ENCODE assay signal across 23 cellular contexts in genomic region chr19:35329323-35329722, GRCh38. TPM values are rescaled to one million over a fixed set of nuclear protein-coding genes. Genes with fewer than 3 reads are reported as not detected.
DNase-seq lines count a peak whose midpoint lies in the region; ATAC-seq, FAIRE-seq and TF ChIP-seq lines count a peak whose summit lies in the region.
"Had no signal": no experiment of that assay in that cellular context is flagged by ENCODE, and none has a peak within 500 bp of the region (broad histone marks: within the 10 kb centered on the region; RNA-seq: fewer than 3 reads in every experiment).

No MANE protein-coding gene starts in this region.

- peaks cover 0 to 4% of the 10 kb centered on the region in 2 experiments; a peak in 1 of 4 replicates for H3K36me3 ChIP-seq in GM12878 (ENCODE audit: control insufficient read depth in 2 of 2, insufficient read depth in 2 of 2, low read length in 1 of 2)
- H3K36me3 ChIP-seq: gastroesophageal sphincter had no signal

- ATAC-seq in A549 (peak; percentile 16 to 17; a peak in 3 of 6 replicates), HG03432 (IDR thresholded peaks at IDR 0.05; ENCODE audit: unreplicated experiment) (peak; percentile 11), GM12878 (peak; percentile 6)
- ATAC-seq: gastroesophageal sphincter, PC-3 had no signal

- H3K4me1 Mint-ChIP-seq in osteocyte (ENCODE audit: unreplicated experiment) = no peaks in the 10 kb centered on the region
- H3K4me1 Mint-ChIP-seq: central memory CD8-positive, alpha-beta T cell had no signal

- TF ChIP-seq RAD21 in A549 (conservative IDR thresholded peaks at IDR 0.05 in 1 of 2, IDR thresholded peaks at IDR 0.05 in 1 of 2) (no peak), GM12878 (IDR thresholded peaks at IDR 0.05; ENCODE audit: insufficient read depth, low read depth, low read length) (no peak)

- 12% methylated on average over 4 of the region's 4 CpGs for WGBS in A549 (ENCODE audit: missing lambda C conversion rate)
- 1% methylated on average over 4 of the region's 4 CpGs for WGBS in GM12878 (ENCODE audit: insufficient coverage, insufficient replicate concordance, low lambda C conversion rate, missing lambda C conversion rate)

- no peak for FAIRE-seq in A549 (lab: Jason Lieb, UNC)
- no peak for FAIRE-seq in GM12878 (lab: Jason Lieb, UNC)
- FAIRE-seq: H1 had no signal

- H3K27me3 ChIP-seq in GM12878 (replicated peaks in 1 of 2; ENCODE audit: control insufficient read depth in 2 of 2, insufficient read depth in 2 of 2, low read length in 1 of 2) = no peaks in the 10 kb centered on the region

- H3K4me1 ChIP-seq in A549 (no peaks in the 10 kb centered on the region), GM12878 (ENCODE audit: control insufficient read depth, insufficient read depth, low read length) (peaks cover 34% of the 10 kb centered on the region)
- H3K4me1 ChIP-seq: gastroesophageal sphincter had no signal

- no peaks in the 10 kb centered on the region for H4K20me1 ChIP-seq in GM12878 (ENCODE audit: control insufficient read depth, insufficient read depth)

- TF ChIP-seq CTCF in A549 (IDR thresholded peaks at IDR 0.05) = no peak
- TF ChIP-seq CTCF in GM12865 (IDR thresholded peaks at IDR 0.05; ENCODE audit: insufficient read depth, low read depth, low read length, missing control alignments) = no peak
- TF ChIP-seq CTCF in GM12878 (IDR thresholded peaks at IDR 0.05 in 2 of 3, conservative IDR thresholded peaks at IDR 0.05 in 1 of 3; ENCODE audit: control insufficient read depth in 2 of 3, extremely low read depth in 1 of 3, insufficient read depth in 1 of 3, low read depth in 3 of 3, low read length in 3 of 3) = no peak
- no peak for TF ChIP-seq CTCF in osteocyte (IDR thresholded peaks at IDR 0.05)

- DNase-seq in A549 (ENCODE audit: low read depth in 1 of 2, low spot score in 1 of 2) (no peak), GM12865 (ENCODE audit: low read depth) (no peak), GM12878 (ENCODE audit: low read depth, low spot score) (no peak), NCI-H146 (lab: John Stamatoyannopoulos, UW) (no peak), NOMO-1 treated with DMSO at 0.1 percent for 48 hours (lab: John Stamatoyannopoulos, UW; ENCODE audit: unreplicated experiment) (no peak), osteocyte (ENCODE audit: extremely low spot score, unreplicated experiment) (no peak), NCI-H1694 treated with DMSO at 0.1 percent for 48 hours (lab: John Stamatoyannopoulos, UW) (no peak)
- DNase-seq: activated CD4-positive, CD25-positive, alpha-beta regulatory T cell treated with anti-CD3 and anti-CD28 coated beads, Interleukin-2, amount 50 U/mL, for 72 hours; CD8-positive, alpha-beta memory T cell; DND-41; NCI-H1092; NCI-H69; PC-3; stimulated activated CD4-positive, alpha-beta T cell treated with anti-CD3 and anti-CD28 coated beads, Interleukin-12 subunit alpha, Interleukin-12 subunit beta, amount 100 ng/mL, for 4 hours; T-helper 9 cell; trophoblast cell had no signal

- RAD21 ChIA-PET in GM12878 (lab: Charles Lee; ENCODE audit: unreplicated experiment) = interaction anchor here (1.3 to 9.4 kb wide), 4 partner anchors 9 to 33 kb away, joined by 3 to 127 read pairs (median 29); partner anchors contain the start of gene FFAR1

- TF ChIP-seq POLR2A in A549 (IDR thresholded peaks at IDR 0.05; ENCODE audit: low read length) (no peak), GM12878 (IDR thresholded peaks at IDR 0.05; ENCODE audit: low read depth, low read length) (peak; percentile 72)

- TSS peak; percentile 76 for BruUV-seq in GM12878 (replicated peaks; lab: Mats Ljungman, UMichigan)

- TF ChIP-seq EP300 in A549 (IDR thresholded peaks at IDR 0.05) (no peak), GM12878 (IDR thresholded peaks at IDR 0.05; ENCODE audit: borderline replicate concordance in 1 of 2, control insufficient read depth in 1 of 2, low read depth in 2 of 2, low read length in 2 of 2) (no peak)

- H3K9ac ChIP-seq in GM12878 (ENCODE audit: control insufficient read depth, insufficient read depth, low read length) = peak overlapping the region; percentile 82
- H3K9ac ChIP-seq: KMS-11 had no signal

- no peak overlapping the region for H2AFZ ChIP-seq in GM12878 (ENCODE audit: control insufficient read depth, low read depth, low read length)

- peaks cover 51% of the 10 kb centered on the region for H3K79me2 ChIP-seq in GM12878 (ENCODE audit: control insufficient read depth, insufficient read depth, low read length)

- H3K27me3 Mint-ChIP-seq in osteocyte (ENCODE audit: unreplicated experiment) = peaks cover 31% of the 10 kb centered on the region

- SMC1A ChIA-PET in GM12878 (lab: Charles Lee; ENCODE audit: uncharacterized antibody, unreplicated experiment) = interaction anchor here (1.0 to 9.8 kb wide), 8 partner anchors 10 to 137 kb away, joined by 3 to 152 read pairs (median 5); partner anchors contain the start of gene FFAR1

- intact Hi-C loops in GM12878 (cut with micrococcal nuclease; ENCODE audit: unreplicated experiment) = no loop called here

- no peak overlapping the region for H3K27ac Mint-ChIP-seq in osteocyte (ENCODE audit: unreplicated experiment)

- POLR2A ChIA-PET in A549 (lab: Yijun Ruan, JAX) (no interaction called here), GM12878 (lab: Charles Lee) (interaction anchor here (1.2 to 7.2 kb wide), 6 partner anchors 9 to 180 kb away, joined by 3 to 135 read pairs (median 5); partner anchors contain the start of gene FFAR1)

- H3K4me3 Mint-ChIP-seq in osteocyte (ENCODE audit: unreplicated experiment) = no peak overlapping the region
- H3K4me3 Mint-ChIP-seq: CD8-positive, alpha-beta memory T cell; central memory CD8-positive, alpha-beta T cell had no signal

- H3K27ac ChIP-seq in A549 = no peak overlapping the region
- peak overlapping the region; percentile 93 for H3K27ac ChIP-seq in GM12878 (ENCODE audit: control insufficient read depth, insufficient read depth)
- H3K27ac ChIP-seq: gastroesophageal sphincter, KMS-11 had no signal

- CTCF ChIA-PET in A549 (lab: Yijun Ruan, JAX) (interaction anchor here (3.0 kb wide), 1 partner anchor 23 kb away, joined by 16 read pairs; no protein-coding TSS in a partner anchor), GM12878 (lab: Yijun Ruan, JAX) (interaction anchor here (0.7 to 6.5 kb wide), 3 partner anchors 10 to 136 kb away, joined by 3 to 35 read pairs (median 3); no protein-coding TSS in a partner anchor)

- H3K36me3 Mint-ChIP-seq in osteocyte (ENCODE audit: unreplicated experiment) = no peaks in the 10 kb centered on the region
- H3K36me3 Mint-ChIP-seq: CD8-positive, alpha-beta memory T cell had no signal

- H3K4me2 ChIP-seq in A549 (no peak overlapping the region), GM12878 (ENCODE audit: control insufficient read depth, insufficient read depth) (peak overlapping the region; percentile 96; the same call in 1 of the 2 replicates)
- H3K4me2 ChIP-seq: KMS-11 had no signal

- no peaks in the 10 kb centered on the region for H3K9me3 Mint-ChIP-seq in osteocyte (ENCODE audit: unreplicated experiment)
- H3K9me3 Mint-ChIP-seq: CD8-positive, alpha-beta memory T cell; central memory CD8-positive, alpha-beta T cell had no signal

- H3K4me3 ChIP-seq in A549 (no peak overlapping the region), GM12865 (ENCODE audit: low read depth, low read length) (peak overlapping the region; percentile 69), GM12878 (peak overlapping the region; percentile 92)
- H3K4me3 ChIP-seq: gastroesophageal sphincter had no signal

- no peaks in the 10 kb centered on the region for H3K9me3 ChIP-seq in A549
- no peaks in the 10 kb centered on the region for H3K9me3 ChIP-seq in GM12878 (replicated peaks; ENCODE audit: control insufficient read depth, insufficient read depth, low read length)
- H3K9me3 ChIP-seq: gastroesophageal sphincter had no signal

- in situ Hi-C loops in GM12878 (cut with MboI) = no loop called here

RNA-seq across cellular contexts. Expression of gene CD22, which starts 0.3 kb away (rescaled TPM):
- polyA plus RNA-seq in A549 (2011; rRNA removed) = 0.14 and 0.29 TPM in 2 replicates
- polyA plus RNA-seq in A549 (2012; cell fraction: cytosol; rRNA removed) = 0.03 and 0.20 TPM in 2 replicates
- 0.18 TPM in 1 of 2 replicates, not detected in the other for polyA plus RNA-seq in A549 (2012; cell fraction: nucleus; rRNA removed)
- polyA plus RNA-seq in A549 (2017; fragmentation: RNase III; extraction: RNeasy Plus Mini Kit Qiagen cat#74134 plus additional on column Dnase treatment) = 0.05 TPM in 1 of 3 replicates, not detected in the others
- not detected in 2 replicates for polyA minus RNA-seq in A549 (2011; rRNA and poly(A)+ RNA removed)
- total RNA-seq in GM12878 (2013; cell fraction: nucleolus; rRNA removed) = 1,882 and 2,109 TPM in 2 replicates
- total RNA-seq in GM12878 (2014; rRNA removed) = 238 and 245 TPM in 2 replicates
- 124 and 140 TPM in 2 replicates for total RNA-seq in GM12878 (2014; rRNA removed; fragmentation: Illumina TruSeq; extraction: Trizol)
- 261 and 294 TPM in 2 replicates for total RNA-seq in GM12878 (2021)
- 284 TPM for polyA plus RNA-seq in GM12878 (2011; ENCODE audit: low read depth)
- polyA plus RNA-seq in GM12878 (2011; rRNA removed) = 216 and 271 TPM in 2 replicates
- 276 and 316 TPM in 2 replicates for polyA plus RNA-seq in GM12878 (2011; cell fraction: cytosol; rRNA removed)
- 443 and 480 TPM in 2 replicates for polyA plus RNA-seq in GM12878 (2011; cell fraction: nucleus; rRNA removed)
- polyA plus RNA-seq in GM12878 (2012) = 310 and 327 TPM in 2 replicates
- 288 and 344 TPM in 2 replicates for polyA plus RNA-seq in GM12878 (2014; fragmentation: Illumina TruSeq; extraction: Trizol)
- 10 to 100 TPM; 23.0 to 24.4 TPM for polyA plus RNA-seq in GM12878 (2014; fragmentation: Nextera tagmentation; extraction: Ambion mirVana)
- 316 and 325 TPM in 2 replicates for polyA plus RNA-seq in GM12878 (2014; rRNA removed)
- polyA plus RNA-seq in GM12878 (2016; fragmentation: Nextera tagmentation; extraction: Ambion mirVana) = 10 to 100 TPM; 78.2 to 81.0 TPM
- 482 and 491 TPM in 2 replicates for polyA minus RNA-seq in GM12878 (2011; rRNA and poly(A)+ RNA removed)
- polyA minus RNA-seq in GM12878 (2011; cell fraction: cytosol; rRNA and poly(A)+ RNA removed) = 141 and 142 TPM in 2 replicates
- 170 and 251 TPM in 2 replicates for polyA minus RNA-seq in GM12878 (2011; cell fraction: nucleus; rRNA and poly(A)+ RNA removed)
- not detected in 2 replicates for total RNA-seq in osteocyte
- polyA plus RNA-seq: AG04450; CD8-positive, alpha-beta memory T cell had no signal

RNA-seq across cellular contexts. Expression of gene FFAR1, which starts 18.4 kb away (rescaled TPM):
- polyA plus RNA-seq in A549 (2011; rRNA removed) (not detected in 2 replicates), A549 (2017; fragmentation: RNase III; extraction: RNeasy Plus Mini Kit Qiagen cat#74134 plus additional on column Dnase treatment) (not detected in 3 replicates), GM12878 (2011; rRNA removed) (0.13 and 0.15 TPM in 2 replicates), GM12878 (2014; fragmentation: Illumina TruSeq; extraction: Trizol) (0.10 TPM in 1 of 2 replicates, not detected in the other), GM12878 (2014; fragmentation: Nextera tagmentation; extraction: Ambion mirVana) (under 1 TPM; 0.05 to 0.07 TPM), GM12878 (2014; rRNA removed) (0.32 and 0.51 TPM in 2 replicates), GM12878 (2016; fragmentation: Nextera tagmentation; extraction: Ambion mirVana) (not detected)
- polyA plus RNA-seq in A549 (2012; cell fraction: cytosol; rRNA removed) = not detected in 2 replicates
- polyA plus RNA-seq in A549 (2012; cell fraction: nucleus; rRNA removed) = not detected in 2 replicates
- not detected in 2 replicates for polyA minus RNA-seq in A549 (2011; rRNA and poly(A)+ RNA removed)
- 4.1 and 5.1 TPM in 2 replicates for total RNA-seq in GM12878 (2013; cell fraction: nucleolus; rRNA removed)
- total RNA-seq in GM12878 (2014; rRNA removed) (0.27 and 0.28 TPM in 2 replicates), GM12878 (2014; rRNA removed; fragmentation: Illumina TruSeq; extraction: Trizol) (0.13 TPM in 1 of 2 replicates, not detected in the other), GM12878 (2021) (0.43 and 0.62 TPM in 2 replicates), osteocyte (not detected in 2 replicates)
- 0.92 TPM for polyA plus RNA-seq in GM12878 (2011; ENCODE audit: low read depth)
- 0.19 and 0.28 TPM in 2 replicates for polyA plus RNA-seq in GM12878 (2011; cell fraction: cytosol; rRNA removed)
- polyA plus RNA-seq in GM12878 (2011; cell fraction: nucleus; rRNA removed) = 1.5 TPM in 2 replicates
- polyA plus RNA-seq in GM12878 (2012) = 0.49 and 1.6 TPM in 2 replicates
- 0.26 TPM in 1 of 2 replicates, not detected in the other for polyA minus RNA-seq in GM12878 (2011; rRNA and poly(A)+ RNA removed)
- polyA minus RNA-seq in GM12878 (2011; cell fraction: cytosol; rRNA and poly(A)+ RNA removed) = not detected in 2 replicates
- 0.24 and 0.77 TPM in 2 replicates for polyA minus RNA-seq in GM12878 (2011; cell fraction: nucleus; rRNA and poly(A)+ RNA removed)
- total RNA-seq: CD8-positive, alpha-beta memory T cell; gastroesophageal sphincter; H1; PC-3 had no signal
- polyA plus RNA-seq: AG04450; CD8-positive, alpha-beta memory T cell; esophagus; H1 had no signal

RNA-seq across cellular contexts. Expression of gene FFAR3, which starts 28.9 kb away (rescaled TPM):
- not detected in 2 replicates for polyA plus RNA-seq in A549 (2011; rRNA removed)
- polyA plus RNA-seq in A549 (2012; cell fraction: cytosol; rRNA removed) = 0.03 TPM in 1 of 2 replicates, not detected in the other
- not detected in 2 replicates for polyA plus RNA-seq in A549 (2012; cell fraction: nucleus; rRNA removed)
- polyA plus RNA-seq in A549 (2017; fragmentation: RNase III; extraction: RNeasy Plus Mini Kit Qiagen cat#74134 plus additional on column Dnase treatment) = not detected in 3 replicates
- polyA minus RNA-seq in A549 (2011; rRNA and poly(A)+ RNA removed) = not detected in 2 replicates
- 0.42 and 0.44 TPM in 2 replicates for total RNA-seq in GM12878 (2013; cell fraction: nucleolus; rRNA removed)
- total RNA-seq in GM12878 (2014; rRNA removed) = not detected in 2 replicates
- total RNA-seq in GM12878 (2014; rRNA removed; fragmentation: Illumina TruSeq; extraction: Trizol) = not detected in 2 replicates
- total RNA-seq in GM12878 (2021) = 0.18 TPM in 1 of 2 replicates, not detected in the other
- polyA plus RNA-seq in GM12878 (2011; ENCODE audit: low read depth) = not detected
- not detected in 2 replicates for polyA plus RNA-seq in GM12878 (2011; rRNA removed)
- polyA plus RNA-seq in GM12878 (2011; cell fraction: cytosol; rRNA removed) = not detected in 2 replicates
- 0.12 and 0.36 TPM in 2 replicates for polyA plus RNA-seq in GM12878 (2011; cell fraction: nucleus; rRNA removed)
- 0.15 TPM in 1 of 2 replicates, not detected in the other for polyA plus RNA-seq in GM12878 (2012)
- 0.15 TPM in 1 of 2 replicates, not detected in the other for polyA plus RNA-seq in GM12878 (2014; fragmentation: Illumina TruSeq; extraction: Trizol)
- polyA plus RNA-seq in GM12878 (2014; fragmentation: Nextera tagmentation; extraction: Ambion mirVana) = not detected
- polyA plus RNA-seq in GM12878 (2014; rRNA removed) = not detected in 2 replicates
- not detected for polyA plus RNA-seq in GM12878 (2016; fragmentation: Nextera tagmentation; extraction: Ambion mirVana)
- not detected in 2 replicates for polyA minus RNA-seq in GM12878 (2011; rRNA and poly(A)+ RNA removed)
- polyA minus RNA-seq in GM12878 (2011; cell fraction: cytosol; rRNA and poly(A)+ RNA removed) = not detected in 2 replicates
- not detected in 2 replicates for polyA minus RNA-seq in GM12878 (2011; cell fraction: nucleus; rRNA and poly(A)+ RNA removed)
- not detected in 2 replicates for total RNA-seq in osteocyte
- total RNA-seq: CD8-positive, alpha-beta memory T cell; H1; PC-3 had no signal
- polyA plus RNA-seq: AG04450; CD8-positive, alpha-beta memory T cell; esophagus; H1 had no signal

RNA-seq across cellular contexts. Expression of gene MAG, which starts 37.4 kb away (rescaled TPM):
- polyA plus RNA-seq in A549 (2011; rRNA removed) (not detected in 2 replicates), A549 (2017; fragmentation: RNase III; extraction: RNeasy Plus Mini Kit Qiagen cat#74134 plus additional on column Dnase treatment) (not detected in 3 replicates), GM12878 (2011; rRNA removed) (0.03 and 0.23 TPM in 2 replicates), GM12878 (2014; fragmentation: Illumina TruSeq; extraction: Trizol) (0.06 TPM in 2 replicates), GM12878 (2014; fragmentation: Nextera tagmentation; extraction: Ambion mirVana) (not detected), GM12878 (2014; rRNA removed) (0.63 and 0.82 TPM in 2 replicates), GM12878 (2016; fragmentation: Nextera tagmentation; extraction: Ambion mirVana) (under 1 TPM; 0.16 to 0.23 TPM)
- not detected in 2 replicates for polyA plus RNA-seq in A549 (2012; cell fraction: cytosol; rRNA removed)
- polyA plus RNA-seq in A549 (2012; cell fraction: nucleus; rRNA removed) = not detected in 2 replicates
- polyA minus RNA-seq in A549 (2011; rRNA and poly(A)+ RNA removed) = not detected in 2 replicates
- total RNA-seq in GM12878 (2013; cell fraction: nucleolus; rRNA removed) = 1.0 and 2.8 TPM in 2 replicates
- total RNA-seq in GM12878 (2014; rRNA removed) (0.11 and 0.17 TPM in 2 replicates), GM12878 (2014; rRNA removed; fragmentation: Illumina TruSeq; extraction: Trizol) (0.05 and 0.09 TPM in 2 replicates), GM12878 (2021) (0.27 and 0.56 TPM in 2 replicates), osteocyte (not detected in 2 replicates)
- polyA plus RNA-seq in GM12878 (2011; ENCODE audit: low read depth) = not detected
- 0.10 and 0.13 TPM in 2 replicates for polyA plus RNA-seq in GM12878 (2011; cell fraction: cytosol; rRNA removed)
- polyA plus RNA-seq in GM12878 (2011; cell fraction: nucleus; rRNA removed) = 0.26 and 0.28 TPM in 2 replicates
- polyA plus RNA-seq in GM12878 (2012) = 0.11 TPM in 1 of 2 replicates, not detected in the other
- polyA minus RNA-seq in GM12878 (2011; rRNA and poly(A)+ RNA removed) = 0.10 and 0.22 TPM in 2 replicates
- 0.53 TPM in 1 of 2 replicates, not detected in the other for polyA minus RNA-seq in GM12878 (2011; cell fraction: cytosol; rRNA and poly(A)+ RNA removed)
- not detected in 2 replicates for polyA minus RNA-seq in GM12878 (2011; cell fraction: nucleus; rRNA and poly(A)+ RNA removed)
- total RNA-seq: CD8-positive, alpha-beta memory T cell; PC-3 had no signal
- polyA plus RNA-seq: AG04450, esophagus had no signal

RNA-seq across cellular contexts. Expression of gene GPR42, which starts 41.5 kb away (rescaled TPM):
- polyA plus RNA-seq in A549 (2011; rRNA removed) = not detected in 2 replicates
- polyA plus RNA-seq in A549 (2012; cell fraction: cytosol; rRNA removed) = not detected in 2 replicates
- polyA plus RNA-seq in A549 (2012; cell fraction: nucleus; rRNA removed) = not detected in 2 replicates
- not detected in 3 replicates for polyA plus RNA-seq in A549 (2017; fragmentation: RNase III; extraction: RNeasy Plus Mini Kit Qiagen cat#74134 plus additional on column Dnase treatment)
- polyA minus RNA-seq in A549 (2011; rRNA and poly(A)+ RNA removed) = not detected in 2 replicates
- not detected in 2 replicates for total RNA-seq in GM12878 (2013; cell fraction: nucleolus; rRNA removed)
- not detected in 2 replicates for total RNA-seq in GM12878 (2014; rRNA removed)
- not detected in 2 replicates for total RNA-seq in GM12878 (2014; rRNA removed; fragmentation: Illumina TruSeq; extraction: Trizol)
- 0.13 TPM in 1 of 2 replicates, not detected in the other for total RNA-seq in GM12878 (2021)
- polyA plus RNA-seq in GM12878 (2011; ENCODE audit: low read depth) = not detected
- not detected in 2 replicates for polyA plus RNA-seq in GM12878 (2011; rRNA removed)
- polyA plus RNA-seq in GM12878 (2011; cell fraction: cytosol; rRNA removed) = not detected in 2 replicates
- polyA plus RNA-seq in GM12878 (2011; cell fraction: nucleus; rRNA removed) = 0.10 TPM in 1 of 2 replicates, not detected in the other
- polyA plus RNA-seq in GM12878 (2012) = 0.25 TPM in 1 of 2 replicates, not detected in the other
- not detected in 2 replicates for polyA plus RNA-seq in GM12878 (2014; fragmentation: Illumina TruSeq; extraction: Trizol)
- not detected for polyA plus RNA-seq in GM12878 (2014; fragmentation: Nextera tagmentation; extraction: Ambion mirVana)
- polyA plus RNA-seq in GM12878 (2014; rRNA removed) = not detected in 2 replicates
- not detected for polyA plus RNA-seq in GM12878 (2016; fragmentation: Nextera tagmentation; extraction: Ambion mirVana)
- polyA minus RNA-seq in GM12878 (2011; rRNA and poly(A)+ RNA removed) = not detected in 2 replicates
- not detected in 2 replicates for polyA minus RNA-seq in GM12878 (2011; cell fraction: cytosol; rRNA and poly(A)+ RNA removed)
- polyA minus RNA-seq in GM12878 (2011; cell fraction: nucleus; rRNA and poly(A)+ RNA removed) = not detected in 2 replicates
- not detected in 2 replicates for total RNA-seq in osteocyte
- total RNA-seq: CD8-positive, alpha-beta memory T cell; gastroesophageal sphincter; H1; PC-3 had no signal
- polyA plus RNA-seq: AG04450; CD8-positive, alpha-beta memory T cell; esophagus; H1 had no signal

Comparison
In these comparisons a context has a peak if more than half of its experiments do, and no peak if none do; other contexts are left out.
1. RNA of gene CD22, which starts 0.3 kb away (total RNA-seq): 124 to 2,109 TPM in GM12878; not detected in osteocyte; every median in the first group is over 100 times any median in the second.
2. Of the 24 proteins assayed by ChIP-seq in both GM12878 and A549: peak only in GM12878: MAX and POLR2A; only in A549: none; in both: none; in neither: 22.
3. Peak in every context shown above with its lines, with median percentiles within 50 percentile points of each other: ATAC-seq.